In genomic region chr19:15820646-15821045, GRCh38 we compare ENCODE assay signal across 23 cellular contexts. TPM values are rescaled to one million over a fixed set of nuclear protein-coding genes. Genes with fewer than 3 reads are reported as not detected.
DNase-seq lines count a peak whose midpoint lies in the region; ATAC-seq and TF ChIP-seq lines count a peak whose summit lies in the region.
"Had no signal": no experiment of that assay in that cellular context is flagged by ENCODE, and none has a peak within 500 bp of the region (broad histone marks: within the 10 kb centered on the region; RNA-seq: fewer than 3 reads in every experiment).

No MANE protein-coding gene starts in this region.

- 86% methylated on average over 8 of the region's 8 CpGs for WGBS in right cardiac atrium

- no peak for ATAC-seq in right cardiac atrium
- ATAC-seq in central memory CD8-positive, alpha-beta T cell (replicated peaks; ENCODE audit: extremely low read depth, poor library complexity, severe bottlenecking) = peak; percentile 60
- peak; percentile 40 for ATAC-seq in naive thymus-derived CD4-positive, alpha-beta T cell
- ATAC-seq in stimulated activated effector memory CD8-positive, alpha-beta T cell treated with anti-CD3 and anti-CD28 coated beads, Interleukin-12 subunit alpha, Interleukin-12 subunit beta, amount 100 ng/mL, for 72 hours = peak; percentile 69
- ATAC-seq: GM23338 had no signal

- H3K27me3 Mint-ChIP-seq in central memory CD8-positive, alpha-beta T cell = no peaks in the 10 kb centered on the region
- H3K27me3 Mint-ChIP-seq in naive thymus-derived CD4-positive, alpha-beta T cell = peaks cover 0 to 9% (median 0%) of the 10 kb centered on the region in 5 donors
- H3K27me3 Mint-ChIP-seq: CD4-positive, alpha-beta memory T cell had no signal

- no peaks in the 10 kb centered on the region for H3K4me1 ChIP-seq in right cardiac atrium (ENCODE audit: control insufficient read depth, insufficient read depth, low read length)
- H3K4me1 ChIP-seq in naive thymus-derived CD4-positive, alpha-beta T cell (ENCODE audit: control insufficient read depth in 2 of 2, insufficient read depth in 2 of 2, low read length in 2 of 2) = no peaks in the 10 kb centered on the region
- H3K4me1 ChIP-seq: HAP-1 had no signal

- H3K9me3 ChIP-seq in right cardiac atrium (ENCODE audit: control insufficient read depth, low read length) = peaks cover 2% of the 10 kb centered on the region
- no peaks in the 10 kb centered on the region for H3K9me3 ChIP-seq in naive thymus-derived CD4-positive, alpha-beta T cell (ENCODE audit: control insufficient read depth in 2 of 3, low read length in 3 of 3)
- H3K9me3 ChIP-seq: HAP-1 had no signal

- H3K27ac ChIP-seq in right cardiac atrium (ENCODE audit: low read length) (no peak overlapping the region), RWPE1 (no peak overlapping the region)
- no peak overlapping the region for H3K27ac ChIP-seq in naive thymus-derived CD4-positive, alpha-beta T cell (ENCODE audit: low read depth, low read length)

- DNase-seq in cardiac septum (ENCODE audit: low spot score) = peak; percentile 50
- no peak for DNase-seq in right cardiac atrium
- peak in 1 of 2 donors; percentile 14 for DNase-seq in central memory CD8-positive, alpha-beta T cell (ENCODE audit: low spot score in 2 of 2)
- DNase-seq in naive thymus-derived CD4-positive, alpha-beta T cell = no peak
- DNase-seq in stimulated activated effector memory CD8-positive, alpha-beta T cell treated with anti-CD3 and anti-CD28 coated beads, Interleukin-12 subunit alpha, Interleukin-12 subunit beta, amount 100 ng/mL, for 72 hours (ENCODE audit: low spot score in 2 of 2) = no peak
- DNase-seq in NCI-H2196 treated with DMSO at 0.1 percent for 48 hours (lab: John Stamatoyannopoulos, UW; ENCODE audit: unreplicated experiment) = no peak
- no peak for DNase-seq in H4 (ENCODE audit: low spot score)
- DNase-seq in RWPE1 (ENCODE audit: low spot score) = no peak
- DNase-seq: C1 segment of cervical spinal cord, Calu3, COR-L47, DMS53, DMS79 treated with DMSO at 0.1 percent for 48 hours, GF-D8, HFFc6 had no signal

- no peak overlapping the region for H3K4me3 Mint-ChIP-seq in central memory CD8-positive, alpha-beta T cell
- H3K4me3 Mint-ChIP-seq in naive thymus-derived CD4-positive, alpha-beta T cell = no peak overlapping the region
- no peak overlapping the region for H3K4me3 Mint-ChIP-seq in stimulated activated effector memory CD8-positive, alpha-beta T cell treated with anti-CD3 and anti-CD28 coated beads, Interleukin-12 subunit alpha, Interleukin-12 subunit beta, amount 100 ng/mL, for 72 hours
- H3K4me3 Mint-ChIP-seq: CD4-positive, alpha-beta memory T cell; GM23338; HFFc6 had no signal

- no peak for TF ChIP-seq CTCF in RWPE1 (conservative IDR thresholded peaks at IDR 0.05; ENCODE audit: low read depth)

- CTCF ChIA-PET in naive thymus-derived CD4-positive, alpha-beta T cell (lab: Charles Lee) = no interaction called here
- CTCF ChIA-PET in RWPE1 (lab: Yijun Ruan, JAX) = interaction anchor here (0.5 kb wide), 1 partner anchor 118 kb away, joined by 3 read pairs; no protein-coding TSS in a partner anchor

- no peak overlapping the region for H3K27ac Mint-ChIP-seq in central memory CD8-positive, alpha-beta T cell (ENCODE audit: low read depth)
- no peak overlapping the region for H3K27ac Mint-ChIP-seq in naive thymus-derived CD4-positive, alpha-beta T cell
- H3K27ac Mint-ChIP-seq in stimulated activated effector memory CD8-positive, alpha-beta T cell treated with anti-CD3 and anti-CD28 coated beads, Interleukin-12 subunit alpha, Interleukin-12 subunit beta, amount 100 ng/mL, for 72 hours = peak overlapping the region; percentile 70
- H3K27ac Mint-ChIP-seq: CD4-positive, alpha-beta memory T cell; GM23338; HFFc6 had no signal

- POLR2A ChIA-PET in naive thymus-derived CD4-positive, alpha-beta T cell (lab: Charles Lee) = interaction anchor here (0.7 kb wide), 1 partner anchor 15 kb away, joined by 3 read pairs; no protein-coding TSS in a partner anchor
- POLR2A ChIA-PET in RWPE1 (lab: Yijun Ruan, JAX; ENCODE audit: low non-redundant PET) = no interaction called here

- intact Hi-C loops in cardiac septum (cut with DNase I) = no loop called here
- intact Hi-C loops in right cardiac atrium (cut with DNase I) = no loop called here
- intact Hi-C loops in naive thymus-derived CD4-positive, alpha-beta T cell (cut with micrococcal nuclease) = no loop called here

- no peaks in the 10 kb centered on the region for H3K36me3 Mint-ChIP-seq in central memory CD8-positive, alpha-beta T cell (ENCODE audit: insufficient read depth)
- no peaks in the 10 kb centered on the region for H3K36me3 Mint-ChIP-seq in naive thymus-derived CD4-positive, alpha-beta T cell
- H3K36me3 Mint-ChIP-seq in stimulated activated effector memory CD8-positive, alpha-beta T cell treated with anti-CD3 and anti-CD28 coated beads, Interleukin-12 subunit alpha, Interleukin-12 subunit beta, amount 100 ng/mL, for 72 hours = no peaks in the 10 kb centered on the region
- H3K36me3 Mint-ChIP-seq: CD4-positive, alpha-beta memory T cell had no signal

- no peaks in the 10 kb centered on the region for H3K36me3 ChIP-seq in naive thymus-derived CD4-positive, alpha-beta T cell (ENCODE audit: control insufficient read depth in 2 of 3, insufficient read depth in 3 of 3, low read length in 3 of 3)
- H3K36me3 ChIP-seq: HAP-1 had no signal

- no peak overlapping the region for H3K4me3 ChIP-seq in right cardiac atrium (ENCODE audit: low read length)
- no peak overlapping the region for H3K4me3 ChIP-seq in naive thymus-derived CD4-positive, alpha-beta T cell (ENCODE audit: low read length)
- H3K4me3 ChIP-seq: GM23338, HAP-1 had no signal

- H3K4me1 Mint-ChIP-seq in central memory CD8-positive, alpha-beta T cell = no peaks in the 10 kb centered on the region
- peaks cover 0 to 4% (median 0%) of the 10 kb centered on the region in 7 donors for H3K4me1 Mint-ChIP-seq in naive thymus-derived CD4-positive, alpha-beta T cell
- H3K4me1 Mint-ChIP-seq in stimulated activated effector memory CD8-positive, alpha-beta T cell treated with anti-CD3 and anti-CD28 coated beads, Interleukin-12 subunit alpha, Interleukin-12 subunit beta, amount 100 ng/mL, for 72 hours = no peaks in the 10 kb centered on the region
- H3K4me1 Mint-ChIP-seq: GM23338 had no signal

- no peaks in the 10 kb centered on the region for H3K27me3 ChIP-seq in right cardiac atrium (ENCODE audit: control insufficient read depth, insufficient read depth)
- no peaks in the 10 kb centered on the region for H3K27me3 ChIP-seq in naive thymus-derived CD4-positive, alpha-beta T cell (ENCODE audit: control insufficient read depth in 2 of 2, insufficient read depth in 2 of 2, low read length in 2 of 2)

- H3K9me3 Mint-ChIP-seq in central memory CD8-positive, alpha-beta T cell = no peaks in the 10 kb centered on the region
- peaks cover 0 to 2% (median 0%) of the 10 kb centered on the region in 11 donors for H3K9me3 Mint-ChIP-seq in naive thymus-derived CD4-positive, alpha-beta T cell
- H3K9me3 Mint-ChIP-seq in stimulated activated effector memory CD8-positive, alpha-beta T cell treated with anti-CD3 and anti-CD28 coated beads, Interleukin-12 subunit alpha, Interleukin-12 subunit beta, amount 100 ng/mL, for 72 hours = no peaks in the 10 kb centered on the region
- H3K9me3 Mint-ChIP-seq: CD4-positive, alpha-beta memory T cell had no signal

RNA-seq across cellular contexts. Expression of gene OR10H1, which starts 5.2 kb away (rescaled TPM):
- total RNA-seq in cardiac septum = not detected
- not detected for total RNA-seq in right cardiac atrium
- not detected for polyA plus RNA-seq in right cardiac atrium
- total RNA-seq in naive thymus-derived CD4-positive, alpha-beta T cell = under 1 TPM in 1 of 5 experiments, not detected in 4; 0.22 TPM
- not detected for polyA plus RNA-seq in naive thymus-derived CD4-positive, alpha-beta T cell
- not detected in 2 replicates for total RNA-seq in H4 (2014; rRNA removed; shearing (Covaris generic))
- total RNA-seq: A172; A673; CD4-positive, alpha-beta memory T cell; Daoy; G401; GM23338; HFFc6 had no signal
- polyA plus RNA-seq: BJ; CD4-positive, alpha-beta memory T cell; GM23338 had no signal

RNA-seq across cellular contexts. Expression of gene OR10H5, which starts 33.2 kb away (rescaled TPM):
- total RNA-seq in cardiac septum = not detected
- total RNA-seq in right cardiac atrium = not detected
- not detected for polyA plus RNA-seq in right cardiac atrium
- total RNA-seq in naive thymus-derived CD4-positive, alpha-beta T cell = not detected
- not detected for polyA plus RNA-seq in naive thymus-derived CD4-positive, alpha-beta T cell
- total RNA-seq in H4 (2014; rRNA removed; shearing (Covaris generic)) = not detected in 2 replicates
- total RNA-seq: A172; A673; Calu3; CD4-positive, alpha-beta memory T cell; G401; GM23338; HFFc6 had no signal
- polyA plus RNA-seq: BJ; CD4-positive, alpha-beta memory T cell; GM23338 had no signal

Comparison
In these comparisons a context has a peak if more than half of its experiments do, and no peak if none do; other contexts are left out.
1. ATAC-seq: peak in central memory CD8-positive, alpha-beta T cell (single experiment), naive thymus-derived CD4-positive, alpha-beta T cell (single experiment) and stimulated activated effector memory CD8-positive, alpha-beta T cell treated with anti-CD3 and anti-CD28 coated beads, Interleukin-12 subunit alpha, Interleukin-12 subunit beta, amount 100 ng/mL, for 72 hours (single experiment); none in right cardiac atrium (0 of 2).